Comparison of ENCODE assay signal across 8 cellular contexts in genomic region chr2:160221391-160222276, GRCh38. TPM values are rescaled to one million over a fixed set of nuclear protein-coding genes. Genes with fewer than 3 reads are reported as not detected.
DNase-seq lines count a peak whose midpoint lies in the region; ATAC-seq and TF ChIP-seq lines count a peak whose summit lies in the region.

No MANE protein-coding gene starts in this region.

- no TSS peak for BruUV-seq in Caco-2 (replicated peaks; lab: Mats Ljungman, UMichigan)

- H3K4me1 ChIP-seq in Caco-2: peaks cover 33% of the 10 kb centered on the region

- H3K27ac Mint-ChIP-seq in Caco-2 (ENCODE audit: unreplicated experiment): no peak overlapping the region

- CTCF ChIA-PET in Caco-2 (lab: Charles Lee): no interaction called here

- peak; percentile 86 for ATAC-seq in omental fat pad (ENCODE audit: low FRiP score)
- ATAC-seq in GM21515 (IDR thresholded peaks at IDR 0.05; ENCODE audit: unreplicated experiment): no peak

- POLR2A ChIA-PET in Caco-2 (lab: Charles Lee): no interaction called here

- H3K27me3 Mint-ChIP-seq in Caco-2 (ENCODE audit: insufficient read depth, unreplicated experiment): peaks cover 3% of the 10 kb centered on the region

- no peaks in the 10 kb centered on the region for H3K9me3 Mint-ChIP-seq in Caco-2 (ENCODE audit: unreplicated experiment)

- no peaks in the 10 kb centered on the region for H3K27me3 ChIP-seq in Caco-2 (replicated peaks; ENCODE audit: control insufficient read depth, insufficient read depth, low read length)

- no peaks in the 10 kb centered on the region for H3K36me3 Mint-ChIP-seq in Caco-2 (ENCODE audit: insufficient read depth, unreplicated experiment)

- no peaks in the 10 kb centered on the region for H3K9me3 ChIP-seq in Caco-2

- intact Hi-C loops in Caco-2 (cut with micrococcal nuclease; ENCODE audit: unreplicated experiment): no loop called here

- DNase-seq in Caco-2 (peak; percentile 18 to 66), NCI-H510A treated with DMSO at 0.1 percent for 48 hours (lab: John Stamatoyannopoulos, UW) (peak; percentile 52), fibroblast of gingiva (ENCODE audit: low read depth) (peak; percentile 82), omental fat pad (ENCODE audit: low spot score) (no peak), COLO829 (ENCODE audit: low spot score) (no peak), SW 1271 (lab: John Stamatoyannopoulos, UW) (no peak)
- DNase-seq in activated CD4-positive, CD25-positive, alpha-beta regulatory T cell treated with anti-CD3 and anti-CD28 coated beads, Interleukin-2, amount 50 U/mL, for 72 hours: no peak

- TF ChIP-seq CTCF in Caco-2 (IDR thresholded peaks at IDR 0.05; ENCODE audit: insufficient read depth in 1 of 2, low read depth in 1 of 2, low read length in 1 of 2, severe bottlenecking in 1 of 2, unreplicated experiment in 1 of 2): no peak
- no peak for TF ChIP-seq CTCF in omental fat pad (IDR thresholded peaks at IDR 0.05)

- H3K4me3 Mint-ChIP-seq in Caco-2 (ENCODE audit: unreplicated experiment): no peak overlapping the region

- H3K36me3 ChIP-seq in Caco-2 (ENCODE audit: control insufficient read depth, insufficient read depth, low read length): no peaks in the 10 kb centered on the region

- H3K4me3 ChIP-seq in Caco-2 (ENCODE audit: low read depth, low read length): no peak overlapping the region

- peaks cover 20% of the 10 kb centered on the region for H3K4me1 Mint-ChIP-seq in Caco-2 (ENCODE audit: low read depth, unreplicated experiment)

RNA-seq across cellular contexts. Expression of gene ITGB6, which starts 21.6 kb away (rescaled TPM):
- 1.7 and 2.6 TPM in 2 replicates for total RNA-seq in Caco-2 (2022)
- total RNA-seq in omental fat pad: not detected

Comparison
In these comparisons a context has a peak if more than half of its experiments do, and no peak if none do; other contexts are left out.
1. DNase-seq: peak in Caco-2 (2 of 2), NCI-H510A treated with DMSO at 0.1 percent for 48 hours (single experiment) and fibroblast of gingiva (single experiment); none in omental fat pad (single experiment), COLO829 (single experiment), SW 1271 (0 of 2) and activated CD4-positive, CD25-positive, alpha-beta regulatory T cell treated with anti-CD3 and anti-CD28 coated beads, Interleukin-2, amount 50 U/mL, for 72 hours (single experiment).